ENCODE assay signal across 1 cellular context in genomic region chr1:26031196-26031902, GRCh38.
TF ChIP-seq lines count a peak whose summit lies in the region.

No MANE protein-coding gene starts in this region.

TF ChIP-seq in IMR-90, 13 proteins besides CTCF, POLR2A, EP300 and RAD21:
- no peak for TF ChIP-seq BHLHE40 (IDR thresholded peaks at IDR 0.05; ENCODE audit: low read depth, low read length)
- TF ChIP-seq CEBPB (IDR thresholded peaks at IDR 0.05; ENCODE audit: low read depth, low read length) = no peak
- no peak for TF ChIP-seq NFE2L2 (IDR thresholded peaks at IDR 0.05; ENCODE audit: low read depth, low read length)
- no peak for TF ChIP-seq FOS (IDR thresholded peaks at IDR 0.05; ENCODE audit: low read depth, low read length)
- TF ChIP-seq MAZ (IDR thresholded peaks at IDR 0.05; ENCODE audit: borderline replicate concordance, low read depth, low read length) = no peak
- no peak for TF ChIP-seq USF2 (IDR thresholded peaks at IDR 0.05; ENCODE audit: low read depth, low read length)
- no peak for TF ChIP-seq SMC3 (IDR thresholded peaks at IDR 0.05; ENCODE audit: low read depth, low read length)
- TF ChIP-seq ELK1 (IDR thresholded peaks at IDR 0.05; ENCODE audit: borderline replicate concordance, low read depth, low read length) = no peak
- no peak for TF ChIP-seq RCOR1 (IDR thresholded peaks at IDR 0.05; ENCODE audit: insufficient replicate concordance, low read length)
- TF ChIP-seq MAFK (IDR thresholded peaks at IDR 0.05; ENCODE audit: low read depth, low read length) = no peak
- no peak for TF ChIP-seq CHD1 (IDR thresholded peaks at IDR 0.05; ENCODE audit: low read depth, low read length)
- TF ChIP-seq MXI1 (IDR thresholded peaks at IDR 0.05; ENCODE audit: borderline replicate concordance, low read depth, low read length) = no peak
- no peak for TF ChIP-seq RFX5 (IDR thresholded peaks at IDR 0.05; ENCODE audit: low read depth, low read length)
